ENCODE assay signal across 1 cellular context in the genomic region with DNA sequence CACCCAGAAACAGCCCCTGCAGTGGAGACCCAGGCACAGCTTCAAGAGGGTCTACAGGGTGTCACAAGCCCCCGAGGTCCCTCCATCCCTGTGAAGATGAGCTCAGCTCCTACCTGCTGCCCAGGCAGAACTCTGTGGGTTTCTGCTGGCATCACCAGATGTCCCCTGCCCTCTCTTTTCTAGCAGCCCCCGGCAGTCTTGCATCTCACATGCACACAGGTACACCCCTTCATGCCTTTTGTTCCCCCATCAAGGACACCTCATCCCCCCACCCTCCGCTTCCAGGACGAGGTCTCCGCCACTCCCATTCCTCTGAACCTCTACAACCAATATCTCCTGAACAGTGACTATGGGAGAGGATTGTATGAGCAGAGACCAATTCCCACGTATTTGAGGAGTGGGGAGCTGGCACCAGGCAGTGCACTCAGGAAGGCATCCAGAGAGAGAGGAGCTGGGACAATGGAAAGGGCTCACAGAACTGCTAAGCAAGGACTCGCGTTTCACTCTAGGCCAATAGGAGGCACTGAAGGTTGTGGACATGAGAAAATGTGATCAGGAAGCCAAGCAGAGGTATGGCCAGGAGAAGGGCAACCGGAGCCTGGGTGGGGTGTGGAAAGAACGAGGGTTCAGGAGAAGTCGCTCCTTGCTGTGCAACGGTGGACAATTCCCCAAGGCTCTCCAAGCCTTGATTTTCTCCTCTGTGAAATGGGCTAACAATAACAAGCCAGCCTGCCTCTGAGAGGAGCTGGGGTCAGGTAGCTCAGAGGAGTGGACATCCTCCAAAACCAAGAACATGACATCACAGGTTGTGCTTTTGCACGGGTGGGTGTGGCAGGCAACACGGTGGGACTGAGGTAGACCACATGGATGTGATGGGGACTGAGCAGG.
TF ChIP-seq lines count a peak whose summit lies in the region.

No MANE protein-coding gene starts in this region.

TF ChIP-seq in K562, 482 proteins besides CTCF, POLR2A, EP300 and RAD21:
- TF ChIP-seq KDM1A (IDR thresholded peaks at IDR 0.05): peak; percentile 49 to 58; a peak in 2 of 4 replicates
- TF ChIP-seq XRCC3 (IDR thresholded peaks at IDR 0.05): no peak
- peak; percentile 61 for TF ChIP-seq ADNP (tag; IDR thresholded peaks at IDR 0.05)
- peak; percentile 90 for TF ChIP-seq BCOR (IDR thresholded peaks at IDR 0.05)
- TF ChIP-seq RBM25 (IDR thresholded peaks at IDR 0.05; ENCODE audit: low read depth, low read length, severe bottlenecking): peak; percentile 74
- peak; percentile 35; the same call in 1 of the 2 replicates for TF ChIP-seq HDAC2 (IDR thresholded peaks at IDR 0.05)
- TF ChIP-seq, protein P1, sequence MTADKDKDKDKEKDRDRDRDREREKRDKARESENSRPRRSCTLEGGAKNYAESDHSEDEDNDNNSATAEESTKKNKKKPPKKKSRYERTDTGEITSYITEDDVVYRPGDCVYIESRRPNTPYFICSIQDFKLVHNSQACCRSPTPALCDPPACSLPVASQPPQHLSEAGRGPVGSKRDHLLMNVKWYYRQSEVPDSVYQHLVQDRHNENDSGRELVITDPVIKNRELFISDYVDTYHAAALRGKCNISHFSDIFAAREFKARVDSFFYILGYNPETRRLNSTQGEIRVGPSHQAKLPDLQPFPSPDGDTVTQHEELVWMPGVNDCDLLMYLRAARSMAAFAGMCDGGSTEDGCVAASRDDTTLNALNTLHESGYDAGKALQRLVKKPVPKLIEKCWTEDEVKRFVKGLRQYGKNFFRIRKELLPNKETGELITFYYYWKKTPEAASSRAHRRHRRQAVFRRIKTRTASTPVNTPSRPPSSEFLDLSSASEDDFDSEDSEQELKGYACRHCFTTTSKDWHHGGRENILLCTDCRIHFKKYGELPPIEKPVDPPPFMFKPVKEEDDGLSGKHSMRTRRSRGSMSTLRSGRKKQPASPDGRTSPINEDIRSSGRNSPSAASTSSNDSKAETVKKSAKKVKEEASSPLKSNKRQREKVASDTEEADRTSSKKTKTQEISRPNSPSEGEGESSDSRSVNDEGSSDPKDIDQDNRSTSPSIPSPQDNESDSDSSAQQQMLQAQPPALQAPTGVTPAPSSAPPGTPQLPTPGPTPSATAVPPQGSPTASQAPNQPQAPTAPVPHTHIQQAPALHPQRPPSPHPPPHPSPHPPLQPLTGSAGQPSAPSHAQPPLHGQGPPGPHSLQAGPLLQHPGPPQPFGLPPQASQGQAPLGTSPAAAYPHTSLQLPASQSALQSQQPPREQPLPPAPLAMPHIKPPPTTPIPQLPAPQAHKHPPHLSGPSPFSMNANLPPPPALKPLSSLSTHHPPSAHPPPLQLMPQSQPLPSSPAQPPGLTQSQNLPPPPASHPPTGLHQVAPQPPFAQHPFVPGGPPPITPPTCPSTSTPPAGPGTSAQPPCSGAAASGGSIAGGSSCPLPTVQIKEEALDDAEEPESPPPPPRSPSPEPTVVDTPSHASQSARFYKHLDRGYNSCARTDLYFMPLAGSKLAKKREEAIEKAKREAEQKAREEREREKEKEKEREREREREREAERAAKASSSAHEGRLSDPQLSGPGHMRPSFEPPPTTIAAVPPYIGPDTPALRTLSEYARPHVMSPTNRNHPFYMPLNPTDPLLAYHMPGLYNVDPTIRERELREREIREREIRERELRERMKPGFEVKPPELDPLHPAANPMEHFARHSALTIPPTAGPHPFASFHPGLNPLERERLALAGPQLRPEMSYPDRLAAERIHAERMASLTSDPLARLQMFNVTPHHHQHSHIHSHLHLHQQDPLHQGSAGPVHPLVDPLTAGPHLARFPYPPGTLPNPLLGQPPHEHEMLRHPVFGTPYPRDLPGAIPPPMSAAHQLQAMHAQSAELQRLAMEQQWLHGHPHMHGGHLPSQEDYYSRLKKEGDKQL (CRISPR knock-in tag; IDR thresholded peaks at IDR 0.05; ENCODE audit: borderline replicate concordance): no peak
- peak; percentile 79; the same call in 1 of the 2 replicates for TF ChIP-seq CBX1 (IDR thresholded peaks at IDR 0.05; ENCODE audit: low read depth)
TF ChIP-seq in K562: peak in this region for 6.
